Comparison of ENCODE assay signal across 10 cellular contexts in the genomic region with DNA sequence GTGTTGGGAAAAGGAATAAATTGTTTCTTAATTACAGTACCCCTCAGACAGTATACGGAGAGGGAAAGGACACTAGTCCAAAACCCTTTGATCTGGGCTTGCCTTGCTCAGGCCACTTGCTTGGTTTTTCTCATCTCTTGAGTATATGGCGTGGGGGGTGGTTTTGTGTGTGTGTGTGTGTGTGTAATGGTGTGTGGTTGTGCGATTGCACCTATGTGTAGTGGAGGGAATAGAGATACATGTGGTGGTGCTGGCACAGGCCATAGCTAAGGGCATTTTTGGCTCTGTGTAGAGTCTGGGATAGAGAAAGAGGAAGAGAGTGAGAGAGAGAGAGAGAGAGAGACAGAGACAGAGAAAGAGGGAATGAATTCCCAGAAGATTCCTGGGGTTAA. TPM values are rescaled to one million over a fixed set of nuclear protein-coding genes. Genes with fewer than 3 reads are reported as not detected.
DNase-seq lines count a peak whose midpoint lies in the region; ATAC-seq and TF ChIP-seq lines count a peak whose summit lies in the region.
"Had no signal": no experiment of that assay in that cellular context is flagged by ENCODE, and none has a peak within 500 bp of the region (broad histone marks: within the 10 kb centered on the region; RNA-seq: fewer than 3 reads in every experiment).

No MANE protein-coding gene starts in this region.

- no peaks in the 10 kb centered on the region for H3K4me1 ChIP-seq in Caco-2

- H3K27me3 ChIP-seq in Caco-2 (replicated peaks; ENCODE audit: control insufficient read depth, insufficient read depth, low read length), result no peaks in the 10 kb centered on the region; the same call in 1 of the 2 replicates

- peaks cover 13% of the 10 kb centered on the region for H3K27me3 Mint-ChIP-seq in Caco-2 (ENCODE audit: insufficient read depth, unreplicated experiment)

- DNase-seq in AG10803 (ENCODE audit: low read depth) (peak; percentile 2), left cardiac atrium (no peak), omental fat pad (ENCODE audit: low spot score) (no peak), Caco-2 (no peak), SHP77 (lab: John Stamatoyannopoulos, UW) (no peak)
- no peak for DNase-seq in activated naive CD4-positive, alpha-beta T cell treated with anti-CD3 and anti-CD28 coated beads, Interleukin-2, amount 50 U/mL, for 72 hours (ENCODE audit: low spot score in 2 of 2)

- no peaks in the 10 kb centered on the region for H3K9me3 Mint-ChIP-seq in Caco-2 (ENCODE audit: unreplicated experiment)
- H3K9me3 Mint-ChIP-seq in activated naive CD4-positive, alpha-beta T cell treated with anti-CD3 and anti-CD28 coated beads, Interleukin-2, amount 50 U/mL, for 72 hours, result no peaks in the 10 kb centered on the region
- H3K9me3 Mint-ChIP-seq: central memory CD8-positive, alpha-beta T cell had no signal

- H3K4me3 ChIP-seq in AG10803 (ENCODE audit: low read length) (no peak overlapping the region), Caco-2 (ENCODE audit: low read depth, low read length) (no peak overlapping the region)

- ATAC-seq in SK-N-SH treated with all-trans-retinoic acid at 6 μM for 48 hours (peak; percentile 47; the same call in 2 of the 3 replicates), left cardiac atrium (peak; percentile 43 to 59), omental fat pad (ENCODE audit: low FRiP score) (peak; percentile 17), GM19463 (IDR thresholded peaks at IDR 0.05; ENCODE audit: unreplicated experiment) (no peak)
- ATAC-seq in activated naive CD4-positive, alpha-beta T cell treated with anti-CD3 and anti-CD28 coated beads, Interleukin-2, amount 50 U/mL, for 72 hours, result no peak

- H3K36me3 ChIP-seq in Caco-2 (ENCODE audit: control insufficient read depth, insufficient read depth, low read length), result no peaks in the 10 kb centered on the region
- H3K36me3 ChIP-seq: esophagus squamous epithelium had no signal

- POLR2A ChIA-PET in Caco-2 (lab: Charles Lee), result no interaction called here

- CTCF ChIA-PET in Caco-2 (lab: Charles Lee), result no interaction called here

- H3K27ac Mint-ChIP-seq in Caco-2 (ENCODE audit: unreplicated experiment), result no peak overlapping the region
- no peak overlapping the region for H3K27ac Mint-ChIP-seq in activated naive CD4-positive, alpha-beta T cell treated with anti-CD3 and anti-CD28 coated beads, Interleukin-2, amount 50 U/mL, for 72 hours

- intact Hi-C loops in left cardiac atrium (cut with DNase I), result loop anchor here in 1 of 2 donors (10.0 kb wide), 1 partner anchor 530 kb away; no protein-coding TSS in a partner anchor
- intact Hi-C loops in Caco-2 (cut with micrococcal nuclease; ENCODE audit: unreplicated experiment), result no loop called here

- no peaks in the 10 kb centered on the region for H3K36me3 Mint-ChIP-seq in Caco-2 (ENCODE audit: insufficient read depth, unreplicated experiment)
- H3K36me3 Mint-ChIP-seq in activated naive CD4-positive, alpha-beta T cell treated with anti-CD3 and anti-CD28 coated beads, Interleukin-2, amount 50 U/mL, for 72 hours, result no peaks in the 10 kb centered on the region

- H3K4me3 Mint-ChIP-seq in Caco-2 (ENCODE audit: unreplicated experiment), result no peak overlapping the region

- no peaks in the 10 kb centered on the region for H3K4me1 Mint-ChIP-seq in Caco-2 (ENCODE audit: low read depth, unreplicated experiment)

- no peaks in the 10 kb centered on the region for H3K9me3 ChIP-seq in Caco-2
- H3K9me3 ChIP-seq: esophagus squamous epithelium had no signal

- TF ChIP-seq CTCF in AG10803 (conservative IDR thresholded peaks at IDR 0.05; ENCODE audit: low read length), result no peak
- no peak for TF ChIP-seq CTCF in omental fat pad (IDR thresholded peaks at IDR 0.05)
- TF ChIP-seq CTCF in Caco-2 (IDR thresholded peaks at IDR 0.05; ENCODE audit: insufficient read depth in 1 of 2, low read depth in 1 of 2, low read length in 1 of 2, severe bottlenecking in 1 of 2, unreplicated experiment in 1 of 2), result no peak

- BruUV-seq in Caco-2 (replicated peaks; lab: Mats Ljungman, UMichigan), result no TSS peak

TF ChIP-seq in SK-N-SH treated with all-trans-retinoic acid at 6 μM for 48 hours, 23 proteins besides CTCF, POLR2A, EP300 and RAD21:
- TF ChIP-seq, protein P1, sequence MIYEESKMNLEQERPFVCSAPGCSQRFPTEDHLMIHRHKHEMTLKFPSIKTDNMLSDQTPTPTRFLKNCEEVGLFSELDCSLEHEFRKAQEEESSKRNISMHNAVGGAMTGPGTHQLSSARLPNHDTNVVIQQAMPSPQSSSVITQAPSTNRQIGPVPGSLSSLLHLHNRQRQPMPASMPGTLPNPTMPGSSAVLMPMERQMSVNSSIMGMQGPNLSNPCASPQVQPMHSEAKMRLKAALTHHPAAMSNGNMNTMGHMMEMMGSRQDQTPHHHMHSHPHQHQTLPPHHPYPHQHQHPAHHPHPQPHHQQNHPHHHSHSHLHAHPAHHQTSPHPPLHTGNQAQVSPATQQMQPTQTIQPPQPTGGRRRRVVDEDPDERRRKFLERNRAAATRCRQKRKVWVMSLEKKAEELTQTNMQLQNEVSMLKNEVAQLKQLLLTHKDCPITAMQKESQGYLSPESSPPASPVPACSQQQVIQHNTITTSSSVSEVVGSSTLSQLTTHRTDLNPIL (CRISPR knock-in tag; IDR thresholded peaks at IDR 0.05; ENCODE audit: low read depth), result no peak
- TF ChIP-seq TOX (CRISPR knock-in tag; IDR thresholded peaks at IDR 0.05; ENCODE audit: borderline replicate concordance), result no peak
- TF ChIP-seq ESRRG (CRISPR knock-in tag; IDR thresholded peaks at IDR 0.05), result no peak
- TF ChIP-seq CSDC2 (CRISPR knock-in tag; IDR thresholded peaks at IDR 0.05), result no peak
- TF ChIP-seq RARB (CRISPR knock-in tag; IDR thresholded peaks at IDR 0.05), result no peak

RNA-seq across cellular contexts. Expression of a gene that starts 59.0 kb away (rescaled TPM):
- 10 to 100 TPM; 19.8 to 22.6 TPM for total RNA-seq in left cardiac atrium
- 100 to 1,000 TPM in 3 of 4 donors, 10 to 100 TPM in 1; 89.1 to 129 (median 107) TPM for total RNA-seq in omental fat pad
- not detected in 2 replicates for total RNA-seq in Caco-2 (2022)
- not detected for total RNA-seq in activated naive CD4-positive, alpha-beta T cell treated with anti-CD3 and anti-CD28 coated beads, Interleukin-2, amount 50 U/mL, for 72 hours

Comparison
In these comparisons a context has a peak if more than half of its experiments do, and no peak if none do; other contexts are left out.
1. ATAC-seq: peak in SK-N-SH treated with all-trans-retinoic acid at 6 μM for 48 hours (single experiment), left cardiac atrium (2 of 2) and omental fat pad (single experiment); none in activated naive CD4-positive, alpha-beta T cell treated with anti-CD3 and anti-CD28 coated beads, Interleukin-2, amount 50 U/mL, for 72 hours (0 of 2) and GM19463 (single experiment).
2. RNA of a gene that starts 59.0 kb away (total RNA-seq): 89.1 to 129 TPM in omental fat pad and 19.8 to 22.6 TPM in left cardiac atrium; not detected in Caco-2 and not detected in activated naive CD4-positive, alpha-beta T cell treated with anti-CD3 and anti-CD28 coated beads, Interleukin-2, amount 50 U/mL, for 72 hours; every median in the first group is over 10 times any median in the second.